In the genomic region with DNA sequence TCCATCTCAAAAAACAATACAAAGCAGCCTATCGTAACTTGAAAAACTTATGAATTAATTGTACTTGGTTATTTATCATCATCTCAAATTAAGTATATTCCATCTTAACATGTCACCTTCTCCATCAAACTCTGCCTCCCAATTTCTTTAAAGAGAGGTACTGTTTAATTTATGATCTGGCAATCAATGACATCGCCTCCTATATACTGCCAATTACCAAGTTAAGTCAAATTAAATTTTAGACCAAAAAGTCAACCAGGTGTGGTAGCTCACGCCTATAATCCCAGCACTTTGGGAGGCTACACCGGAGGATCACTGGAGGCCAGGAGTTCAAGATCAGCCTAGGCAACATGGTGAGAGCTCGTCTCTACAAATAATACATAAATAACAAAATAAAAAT, we compare ENCODE assay signal across 36 cellular contexts.
"Had no signal": no experiment of that assay in that cellular context is flagged by ENCODE, and none has a peak within 500 bp of the region (broad histone marks: within the 10 kb centered on the region; RNA-seq: fewer than 3 reads in every experiment).

No MANE protein-coding gene starts in this region.

- H3K4me1 Mint-ChIP-seq: activated B cell treated with CpG ODN at 0.5 μM for 24 hours; activated CD4-positive, alpha-beta T cell treated with anti-CD3 and anti-CD28 coated beads, Interleukin-2, amount 10 ng/mL, durations not matched to agents 24 days and 14 days; activated naive CD8-positive, alpha-beta T cell treated with anti-CD3 and anti-CD28 coated beads for 36 hours; activated T-helper 17 cell treated with anti-CD3 and anti-CD28 coated beads, Interleukin-2, amount 50 U/mL, for 72 hours had no signal

- H3K27ac ChIP-seq: body of pancreas, brain microvascular endothelial cell, breast epithelium, VCaP had no signal

- H3K4me1 ChIP-seq: breast epithelium had no signal

- ATAC-seq: activated CD8-positive, alpha-beta T cell treated with anti-CD3 and anti-CD28 coated beads for 36 hours; activated naive CD4-positive, alpha-beta T cell treated with anti-CD3 and anti-CD28 coated beads, Interleukin-2, amount 50 U/mL, for 72 hours; activated T-cell treated with anti-CD3 and anti-CD28 coated beads, Interleukin-2, amount 50 U/mL, for 4 hours; activated T-cell treated with anti-CD3 and anti-CD28 coated beads, Interleukin-2, amount 50 U/mL, for 72 hours; activated T-helper 17 cell treated with anti-CD3 and anti-CD28 coated beads, Interleukin-2, amount 50 U/mL, for 72 hours; body of pancreas had no signal

- H3K27ac Mint-ChIP-seq: activated B cell treated with CpG ODN at 0.5 μM for 24 hours; activated CD4-positive, alpha-beta memory T cell treated with anti-CD3 and anti-CD28 coated beads for 36 hours; activated CD4-positive, alpha-beta T cell treated with anti-CD3 and anti-CD28 coated beads, Interleukin-2, amount 10 ng/mL, durations not matched to agents 24 days and 14 days; activated CD8-positive, alpha-beta T cell treated with anti-CD3 and anti-CD28 coated beads for 36 hours; activated naive CD4-positive, alpha-beta T cell treated with anti-CD3 and anti-CD28 coated beads for 36 hours; activated naive CD4-positive, alpha-beta T cell treated with anti-CD3 and anti-CD28 coated beads, Interleukin-2, amount 50 U/mL, for 72 hours; activated naive CD8-positive, alpha-beta T cell treated with anti-CD3 and anti-CD28 coated beads for 36 hours; activated T-cell treated with anti-CD3 and anti-CD28 coated beads, Interleukin-2, amount 50 U/mL, for 72 hours; activated T-helper 1 cell treated with anti-CD3 and anti-CD28 coated beads, Interleukin-12 subunit alpha, Interleukin-12 subunit beta, Interleukin-2, Interleukin-4 antibody, amounts not matched to agents 30 ng/mL and 10 ng/mL and 1 ng/mL, durations not matched to agents 14 hours and 24 hours and 36 hours; activated T-helper 17 cell treated with anti-CD3 and anti-CD28 coated beads, Interleukin-2, amount 50 U/mL, for 72 hours; T-helper 1 cell treated with Interleukin-12 subunit alpha and Interleukin-12 subunit beta and Interleukin-4 antibody, amounts not matched to agents 30 μg/mL and 1 μg/mL, for 36 hours; T-helper 2 cell treated with Interferon-gamma antibody and Interleukin-4, amounts not matched to agents 5 μg/mL and 100 μg/mL, for 36 hours had no signal

- H3K27me3 ChIP-seq: adrenal gland, body of pancreas, brain microvascular endothelial cell, breast epithelium had no signal

- H3K4me3 Mint-ChIP-seq: activated B cell treated with CpG ODN at 0.5 μM for 24 hours; activated CD4-positive, alpha-beta memory T cell treated with anti-CD3 and anti-CD28 coated beads for 36 hours; activated CD4-positive, alpha-beta T cell treated with anti-CD3 and anti-CD28 coated beads, Interleukin-2, amount 10 ng/mL, durations not matched to agents 24 days and 14 days; activated CD8-positive, alpha-beta T cell treated with anti-CD3 and anti-CD28 coated beads for 36 hours; activated naive CD4-positive, alpha-beta T cell treated with anti-CD3 and anti-CD28 coated beads for 36 hours; activated naive CD8-positive, alpha-beta T cell treated with anti-CD3 and anti-CD28 coated beads for 36 hours; activated T-cell treated with anti-CD3 and anti-CD28 coated beads, Interleukin-2, amount 50 U/mL, for 4 hours; activated T-cell treated with anti-CD3 and anti-CD28 coated beads, Interleukin-2, amount 50 U/mL, for 72 hours; activated T-helper 1 cell treated with anti-CD3 and anti-CD28 coated beads, Interleukin-12 subunit alpha, Interleukin-12 subunit beta, Interleukin-2, Interleukin-4 antibody, amounts not matched to agents 30 ng/mL and 10 ng/mL and 1 ng/mL, durations not matched to agents 14 hours and 24 hours and 36 hours; activated T-helper 17 cell treated with anti-CD3 and anti-CD28 coated beads, Interleukin-2, amount 50 U/mL, for 72 hours; T-helper 1 cell treated with Interleukin-12 subunit alpha and Interleukin-12 subunit beta and Interleukin-4 antibody, amounts not matched to agents 30 μg/mL and 1 μg/mL, for 36 hours; T-helper 2 cell treated with Interferon-gamma antibody and Interleukin-4, amounts not matched to agents 5 μg/mL and 100 μg/mL, for 36 hours had no signal

- H3K9me3 ChIP-seq: adrenal gland, body of pancreas, breast epithelium had no signal

- FAIRE-seq: astrocyte, TTC549 had no signal

- H3K4me3 ChIP-seq: adrenal gland, body of pancreas, breast epithelium had no signal

- H3K9me3 Mint-ChIP-seq: activated B cell treated with CpG ODN at 0.5 μM for 24 hours; activated CD4-positive, alpha-beta memory T cell treated with anti-CD3 and anti-CD28 coated beads for 36 hours; activated CD4-positive, alpha-beta T cell treated with anti-CD3 and anti-CD28 coated beads, Interleukin-2, amount 10 ng/mL, durations not matched to agents 24 days and 14 days; activated CD8-positive, alpha-beta T cell treated with anti-CD3 and anti-CD28 coated beads for 36 hours; activated naive CD4-positive, alpha-beta T cell treated with anti-CD3 and anti-CD28 coated beads for 36 hours; activated naive CD4-positive, alpha-beta T cell treated with anti-CD3 and anti-CD28 coated beads, Interleukin-2, amount 50 U/mL, for 72 hours; activated naive CD8-positive, alpha-beta T cell treated with anti-CD3 and anti-CD28 coated beads for 36 hours; activated T-cell treated with anti-CD3 and anti-CD28 coated beads, Interleukin-2, amount 50 U/mL, for 4 hours; activated T-cell treated with anti-CD3 and anti-CD28 coated beads, Interleukin-2, amount 50 U/mL, for 72 hours; activated T-helper 1 cell treated with anti-CD3 and anti-CD28 coated beads, Interleukin-12 subunit alpha, Interleukin-12 subunit beta, Interleukin-2, Interleukin-4 antibody, amounts not matched to agents 30 ng/mL and 10 ng/mL and 1 ng/mL, durations not matched to agents 14 hours and 24 hours and 36 hours; activated T-helper 17 cell treated with anti-CD3 and anti-CD28 coated beads, Interleukin-2, amount 50 U/mL, for 72 hours; T-helper 1 cell treated with Interleukin-12 subunit alpha and Interleukin-12 subunit beta and Interleukin-4 antibody, amounts not matched to agents 30 μg/mL and 1 μg/mL, for 36 hours; T-helper 2 cell treated with Interferon-gamma antibody and Interleukin-4, amounts not matched to agents 5 μg/mL and 100 μg/mL, for 36 hours had no signal

- H3K27me3 Mint-ChIP-seq: activated B cell treated with CpG ODN at 0.5 μM for 24 hours; activated CD4-positive, alpha-beta memory T cell treated with anti-CD3 and anti-CD28 coated beads for 36 hours; activated CD4-positive, alpha-beta T cell treated with anti-CD3 and anti-CD28 coated beads, Interleukin-2, amount 10 ng/mL, durations not matched to agents 24 days and 14 days; activated CD8-positive, alpha-beta T cell treated with anti-CD3 and anti-CD28 coated beads for 36 hours; activated naive CD8-positive, alpha-beta T cell treated with anti-CD3 and anti-CD28 coated beads for 36 hours; activated T-helper 17 cell treated with anti-CD3 and anti-CD28 coated beads, Interleukin-2, amount 50 U/mL, for 72 hours had no signal

- DNase-seq: activated B cell treated with CpG ODN at 0.5 μM for 24 hours; activated CD4-positive, alpha-beta memory T cell treated with anti-CD3 and anti-CD28 coated beads for 36 hours; activated CD4-positive, alpha-beta T cell treated with anti-CD3 and anti-CD28 coated beads for 4 hours; activated CD4-positive, alpha-beta T cell treated with anti-CD3 and anti-CD28 coated beads, Interleukin-2, amount 10 ng/mL, durations not matched to agents 24 days and 14 days; activated CD4-positive, alpha-beta T cell treated with anti-CD3 and anti-CD28 coated beads, Interleukin-2, amount 50 U/mL, for 1 hour; activated CD4-positive, alpha-beta T cell treated with anti-CD3 and anti-CD28 coated beads, Interleukin-2, amount 50 U/mL, for 4 hours; activated CD4-positive, CD25-positive, alpha-beta regulatory T cell treated with anti-CD3 and anti-CD28 coated beads, Interleukin-2, amount 50 U/mL, for 72 hours; activated CD8-positive, alpha-beta memory T cell treated with anti-CD3 and anti-CD28 coated beads, Interleukin-2, amount 50 U/mL, for 4 hours; activated CD8-positive, alpha-beta T cell treated with anti-CD3 and anti-CD28 coated beads for 36 hours; activated effector memory CD4-positive, alpha-beta T cell treated with anti-CD3 and anti-CD28 coated beads, Interleukin-2, amount 50 U/mL, for 16 hours; activated gamma-delta T cell treated with Interleukin-2 at 50 U/mL for 16 hours; activated naive CD4-positive, alpha-beta T cell; activated naive CD4-positive, alpha-beta T cell treated with anti-CD3 and anti-CD28 coated beads for 36 hours; activated naive CD4-positive, alpha-beta T cell treated with anti-CD3 and anti-CD28 coated beads, Interleukin-2, amount 50 U/mL, for 16 hours; activated naive CD8-positive, alpha-beta T cell treated with anti-CD3 and anti-CD28 coated beads for 36 hours; activated T-cell treated with anti-CD3 and anti-CD28 coated beads for 4 hours; activated T-cell treated with anti-CD3 and anti-CD28 coated beads, Interleukin-2, amount 50 U/mL, for 1 hour; activated T-cell treated with anti-CD3 and anti-CD28 coated beads, Interleukin-2, amount 50 U/mL, for 4 hours; activated T-cell treated with anti-CD3 and anti-CD28 coated beads, Interleukin-2, amount 50 U/mL, for 72 hours; adrenal gland; amniotic stem cell; aorta; body of pancreas; brain microvascular endothelial cell; central memory CD4-positive, alpha-beta T cell; T-helper 2 cell; T-helper 9 cell had no signal

- H3K36me3 ChIP-seq: breast epithelium had no signal
